Comparison of ENCODE assay signal across 26 cellular contexts in genomic region chr4:34644716-34645115, GRCh38.
"Had no signal": no experiment of that assay in that cellular context is flagged by ENCODE, and none has a peak within 500 bp of the region (broad histone marks: within the 10 kb centered on the region; RNA-seq: fewer than 3 reads in every experiment).

No MANE protein-coding gene starts in this region.

- H3K27me3 Mint-ChIP-seq: activated CD4-positive, alpha-beta memory T cell treated with anti-CD3 and anti-CD28 coated beads for 36 hours; activated CD4-positive, alpha-beta T cell treated with anti-CD3 and anti-CD28 coated beads, Interleukin-2, amount 10 ng/mL, durations not matched to agents 7 days and 5 days; activated naive CD8-positive, alpha-beta T cell; activated T-helper 17 cell treated with anti-CD3 and anti-CD28 coated beads, Interleukin-2, amount 50 U/mL, for 72 hours; T-cell had no signal

- H3K36me3 Mint-ChIP-seq: activated CD4-positive, alpha-beta memory T cell treated with anti-CD3 and anti-CD28 coated beads for 36 hours; activated naive CD8-positive, alpha-beta T cell; T-cell had no signal

- H3K36me3 ChIP-seq: Peyer's patch had no signal

- H3K4me1 Mint-ChIP-seq: activated CD4-positive, alpha-beta T cell treated with anti-CD3 and anti-CD28 coated beads, Interleukin-2, amount 10 ng/mL, durations not matched to agents 7 days and 5 days; activated T-helper 17 cell treated with anti-CD3 and anti-CD28 coated beads, Interleukin-2, amount 50 U/mL, for 72 hours; T-cell had no signal

- H3K27ac Mint-ChIP-seq: activated CD4-positive, alpha-beta memory T cell treated with anti-CD3 and anti-CD28 coated beads for 36 hours; activated CD4-positive, alpha-beta T cell treated with anti-CD3 and anti-CD28 coated beads, Interleukin-2, amount 10 ng/mL, durations not matched to agents 7 days and 5 days; activated naive CD4-positive, alpha-beta T cell treated with anti-CD3 and anti-CD28 coated beads for 36 hours; activated naive CD8-positive, alpha-beta T cell; activated T-helper 17 cell treated with anti-CD3 and anti-CD28 coated beads, Interleukin-2, amount 50 U/mL, for 72 hours; T-cell had no signal

- DNase-seq: activated CD4-positive, alpha-beta memory T cell treated with anti-CD3 and anti-CD28 coated beads for 36 hours; activated CD4-positive, alpha-beta T cell treated with anti-CD3 and anti-CD28 coated beads, Interleukin-2, amount 10 ng/mL, durations not matched to agents 7 days and 5 days; activated CD4-positive, CD25-positive, alpha-beta regulatory T cell; activated CD8-positive, alpha-beta memory T cell treated with anti-CD3 and anti-CD28 coated beads for 24 hours; activated gamma-delta T cell; activated naive CD4-positive, alpha-beta T cell treated with anti-CD3 and anti-CD28 coated beads for 36 hours; activated T-cell treated with anti-CD3 and anti-CD28 coated beads for 4 hours; activated T-cell treated with anti-CD3 and anti-CD28 coated beads, Interleukin-2, amount 50 U/mL, for 48 hours; central memory CD4-positive, alpha-beta T cell; KBM-7; NCI-H1092 treated with DMSO at 0.1 percent for 48 hours; NCI-H1417 treated with DMSO at 0.1 percent for 48 hours; NCI-H1694; NCI-H2029 treated with DMSO at 0.1 percent for 48 hours; NCI-H345; NCI-H510A; NCI-H526 treated with DMSO at 0.1 percent for 48 hours; NCI-H82; Peyer's patch; SHP77; T-cell; T-helper 2 cell; T1000 had no signal

- H3K4me3 Mint-ChIP-seq: activated CD4-positive, alpha-beta memory T cell treated with anti-CD3 and anti-CD28 coated beads for 36 hours; activated CD4-positive, alpha-beta T cell treated with anti-CD3 and anti-CD28 coated beads, Interleukin-2, amount 10 ng/mL, durations not matched to agents 7 days and 5 days; activated naive CD4-positive, alpha-beta T cell treated with anti-CD3 and anti-CD28 coated beads for 36 hours; activated naive CD8-positive, alpha-beta T cell; activated T-helper 17 cell treated with anti-CD3 and anti-CD28 coated beads, Interleukin-2, amount 50 U/mL, for 72 hours; T-cell had no signal

- H3K27ac ChIP-seq: Peyer's patch, VCaP had no signal

- H3K27me3 ChIP-seq: Peyer's patch had no signal

- H3K4me1 ChIP-seq: Peyer's patch had no signal

- H3K4me3 ChIP-seq: Peyer's patch had no signal

- H3K9me3 ChIP-seq: Peyer's patch had no signal
